1 cellular context compared by ENCODE assay signal in genomic region chr6:170135821-170136471, GRCh38.
TF ChIP-seq lines count a peak whose summit lies in the region.

No MANE protein-coding gene starts in this region.

TF ChIP-seq in HepG2, 621 proteins besides CTCF, POLR2A, EP300 and RAD21 (continued from another document):
- no peak for TF ChIP-seq GMEB1 (CRISPR knock-in tag; IDR thresholded peaks at IDR 0.05; ENCODE audit: borderline replicate concordance)
- TF ChIP-seq ZNF775 (CRISPR knock-in tag; IDR thresholded peaks at IDR 0.05; ENCODE audit: borderline replicate concordance): no peak
- no peak for TF ChIP-seq SSRP1 (CRISPR knock-in tag; IDR thresholded peaks at IDR 0.05)
- no peak for TF ChIP-seq ATAD3A (CRISPR knock-in tag; IDR thresholded peaks at IDR 0.05)
- TF ChIP-seq ZFP41 (CRISPR knock-in tag; IDR thresholded peaks at IDR 0.05; ENCODE audit: borderline replicate concordance): no peak
- no peak for TF ChIP-seq RAD51 (IDR thresholded peaks at IDR 0.05; ENCODE audit: borderline replicate concordance)
- TF ChIP-seq CBX1 (IDR thresholded peaks at IDR 0.05; ENCODE audit: low read depth): no peak
- no peak for TF ChIP-seq ZNF143 (CRISPR knock-in tag; IDR thresholded peaks at IDR 0.05)
- no peak for TF ChIP-seq CHD2 (IDR thresholded peaks at IDR 0.05; ENCODE audit: low read depth, low read length)
